ENCODE assay signal across 1 cellular context in the genomic region with DNA sequence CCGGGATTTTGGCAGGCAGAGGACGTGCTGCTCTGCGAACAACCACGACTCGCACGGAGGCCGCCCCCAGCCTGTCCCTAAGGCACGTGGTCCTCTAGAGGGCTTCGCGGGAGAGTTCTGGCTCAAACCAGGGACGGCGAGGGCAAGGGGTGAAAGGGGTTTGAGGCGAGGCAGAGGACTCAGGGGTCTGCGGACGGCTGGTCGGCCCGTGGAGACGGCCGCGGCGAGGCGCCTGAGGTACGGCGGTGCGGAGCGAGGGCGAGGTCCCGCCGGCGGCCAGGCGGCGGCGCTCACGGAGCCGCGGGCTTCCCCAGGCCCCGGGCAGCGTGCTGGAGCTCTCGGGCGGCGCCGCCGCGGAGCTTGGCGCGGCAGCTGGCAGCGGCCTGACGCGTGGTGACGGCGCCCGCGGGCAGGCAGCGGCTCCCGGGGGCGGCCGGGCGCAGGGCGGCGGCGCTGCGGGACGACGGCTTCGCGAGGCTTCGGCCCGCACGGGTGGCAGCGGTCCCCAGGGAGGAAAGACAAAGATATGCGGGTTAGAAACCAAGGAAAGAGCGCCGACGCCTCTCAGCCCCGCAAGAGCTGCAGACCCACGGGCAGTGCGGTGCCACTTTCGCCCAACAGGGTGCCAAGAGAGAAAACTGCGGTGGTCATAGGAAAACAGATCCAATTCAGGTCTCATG.
TF ChIP-seq lines count a peak whose summit lies in the region.

No MANE protein-coding gene starts in this region.

TF ChIP-seq in HEK293, 187 proteins besides CTCF, POLR2A, EP300 and RAD21 (continued from another document):
- no peak for TF ChIP-seq ZSCAN30 (tag by site-specific recombination; IDR thresholded peaks at IDR 0.05)
- no peak for TF ChIP-seq ZNF175 (tag by site-specific recombination; IDR thresholded peaks at IDR 0.05)
- TF ChIP-seq, protein P1, sequence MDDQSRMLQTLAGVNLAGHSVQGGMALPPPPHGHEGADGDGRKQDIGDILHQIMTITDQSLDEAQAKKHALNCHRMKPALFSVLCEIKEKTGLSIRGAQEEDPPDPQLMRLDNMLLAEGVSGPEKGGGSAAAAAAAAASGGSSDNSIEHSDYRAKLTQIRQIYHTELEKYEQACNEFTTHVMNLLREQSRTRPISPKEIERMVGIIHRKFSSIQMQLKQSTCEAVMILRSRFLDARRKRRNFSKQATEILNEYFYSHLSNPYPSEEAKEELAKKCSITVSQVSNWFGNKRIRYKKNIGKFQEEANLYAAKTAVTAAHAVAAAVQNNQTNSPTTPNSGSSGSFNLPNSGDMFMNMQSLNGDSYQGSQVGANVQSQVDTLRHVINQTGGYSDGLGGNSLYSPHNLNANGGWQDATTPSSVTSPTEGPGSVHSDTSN (CRISPR knock-in tag; IDR thresholded peaks at IDR 0.05): peak; percentile 79
- TF ChIP-seq, protein P2, sequence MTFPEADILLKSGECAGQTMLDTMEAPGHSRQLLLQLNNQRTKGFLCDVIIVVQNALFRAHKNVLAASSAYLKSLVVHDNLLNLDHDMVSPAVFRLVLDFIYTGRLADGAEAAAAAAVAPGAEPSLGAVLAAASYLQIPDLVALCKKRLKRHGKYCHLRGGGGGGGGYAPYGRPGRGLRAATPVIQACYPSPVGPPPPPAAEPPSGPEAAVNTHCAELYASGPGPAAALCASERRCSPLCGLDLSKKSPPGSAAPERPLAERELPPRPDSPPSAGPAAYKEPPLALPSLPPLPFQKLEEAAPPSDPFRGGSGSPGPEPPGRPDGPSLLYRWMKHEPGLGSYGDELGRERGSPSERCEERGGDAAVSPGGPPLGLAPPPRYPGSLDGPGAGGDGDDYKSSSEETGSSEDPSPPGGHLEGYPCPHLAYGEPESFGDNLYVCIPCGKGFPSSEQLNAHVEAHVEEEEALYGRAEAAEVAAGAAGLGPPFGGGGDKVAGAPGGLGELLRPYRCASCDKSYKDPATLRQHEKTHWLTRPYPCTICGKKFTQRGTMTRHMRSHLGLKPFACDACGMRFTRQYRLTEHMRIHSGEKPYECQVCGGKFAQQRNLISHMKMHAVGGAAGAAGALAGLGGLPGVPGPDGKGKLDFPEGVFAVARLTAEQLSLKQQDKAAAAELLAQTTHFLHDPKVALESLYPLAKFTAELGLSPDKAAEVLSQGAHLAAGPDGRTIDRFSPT (tag by site-specific recombination; IDR thresholded peaks at IDR 0.05): peak; percentile 69; the same call in 1 of the 2 replicates
- no peak for TF ChIP-seq ZSCAN16 (tag by site-specific recombination; IDR thresholded peaks at IDR 0.05)
- TF ChIP-seq ZBTB1 (tag by site-specific recombination; IDR thresholded peaks at IDR 0.05): no peak
- TF ChIP-seq, protein P3, sequence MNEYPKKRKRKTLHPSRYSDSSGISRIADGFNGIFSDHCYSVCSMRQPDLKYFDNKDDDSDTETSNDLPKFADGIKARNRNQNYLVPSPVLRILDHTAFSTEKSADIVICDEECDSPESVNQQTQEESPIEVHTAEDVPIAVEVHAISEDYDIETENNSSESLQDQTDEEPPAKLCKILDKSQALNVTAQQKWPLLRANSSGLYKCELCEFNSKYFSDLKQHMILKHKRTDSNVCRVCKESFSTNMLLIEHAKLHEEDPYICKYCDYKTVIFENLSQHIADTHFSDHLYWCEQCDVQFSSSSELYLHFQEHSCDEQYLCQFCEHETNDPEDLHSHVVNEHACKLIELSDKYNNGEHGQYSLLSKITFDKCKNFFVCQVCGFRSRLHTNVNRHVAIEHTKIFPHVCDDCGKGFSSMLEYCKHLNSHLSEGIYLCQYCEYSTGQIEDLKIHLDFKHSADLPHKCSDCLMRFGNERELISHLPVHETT (tag by site-specific recombination; IDR thresholded peaks at IDR 0.05): no peak
- no peak for TF ChIP-seq ZNF510 (tag by site-specific recombination; IDR thresholded peaks at IDR 0.05; ENCODE audit: insufficient replicate concordance)
- no peak for TF ChIP-seq ZNF302 (tag by site-specific recombination; IDR thresholded peaks at IDR 0.05; ENCODE audit: low read depth)
- TF ChIP-seq, protein P4, sequence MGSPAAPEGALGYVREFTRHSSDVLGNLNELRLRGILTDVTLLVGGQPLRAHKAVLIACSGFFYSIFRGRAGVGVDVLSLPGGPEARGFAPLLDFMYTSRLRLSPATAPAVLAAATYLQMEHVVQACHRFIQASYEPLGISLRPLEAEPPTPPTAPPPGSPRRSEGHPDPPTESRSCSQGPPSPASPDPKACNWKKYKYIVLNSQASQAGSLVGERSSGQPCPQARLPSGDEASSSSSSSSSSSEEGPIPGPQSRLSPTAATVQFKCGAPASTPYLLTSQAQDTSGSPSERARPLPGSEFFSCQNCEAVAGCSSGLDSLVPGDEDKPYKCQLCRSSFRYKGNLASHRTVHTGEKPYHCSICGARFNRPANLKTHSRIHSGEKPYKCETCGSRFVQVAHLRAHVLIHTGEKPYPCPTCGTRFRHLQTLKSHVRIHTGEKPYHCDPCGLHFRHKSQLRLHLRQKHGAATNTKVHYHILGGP (tag by site-specific recombination; IDR thresholded peaks at IDR 0.05): no peak
- TF ChIP-seq ZNF335 (tag by site-specific recombination; conservative IDR thresholded peaks at IDR 0.05): peak; percentile 17; the same call in 1 of the 2 replicates
- 0 out of 2 replicates have a peak, but pooled peaks have one; percentile 17 for TF ChIP-seq ZNF660 (tag by site-specific recombination; IDR thresholded peaks at IDR 0.05)
- TF ChIP-seq ZNF610 (tag by site-specific recombination; IDR thresholded peaks at IDR 0.05; ENCODE audit: borderline replicate concordance): no peak
- TF ChIP-seq ZNF37A (tag by site-specific recombination; IDR thresholded peaks at IDR 0.05): no peak
- no peak for TF ChIP-seq BCL11B (tag by site-specific recombination; IDR thresholded peaks at IDR 0.05; ENCODE audit: low read depth)
- peak; percentile 75 for TF ChIP-seq ZBTB8A (tag by site-specific recombination; IDR thresholded peaks at IDR 0.05)
- no peak for TF ChIP-seq ZNF292 (tag by site-specific recombination; IDR thresholded peaks at IDR 0.05; ENCODE audit: borderline replicate concordance, low read depth)
- no peak for TF ChIP-seq KLF7 (tag by site-specific recombination; IDR thresholded peaks at IDR 0.05; ENCODE audit: borderline replicate concordance)
- TF ChIP-seq, protein P5, sequence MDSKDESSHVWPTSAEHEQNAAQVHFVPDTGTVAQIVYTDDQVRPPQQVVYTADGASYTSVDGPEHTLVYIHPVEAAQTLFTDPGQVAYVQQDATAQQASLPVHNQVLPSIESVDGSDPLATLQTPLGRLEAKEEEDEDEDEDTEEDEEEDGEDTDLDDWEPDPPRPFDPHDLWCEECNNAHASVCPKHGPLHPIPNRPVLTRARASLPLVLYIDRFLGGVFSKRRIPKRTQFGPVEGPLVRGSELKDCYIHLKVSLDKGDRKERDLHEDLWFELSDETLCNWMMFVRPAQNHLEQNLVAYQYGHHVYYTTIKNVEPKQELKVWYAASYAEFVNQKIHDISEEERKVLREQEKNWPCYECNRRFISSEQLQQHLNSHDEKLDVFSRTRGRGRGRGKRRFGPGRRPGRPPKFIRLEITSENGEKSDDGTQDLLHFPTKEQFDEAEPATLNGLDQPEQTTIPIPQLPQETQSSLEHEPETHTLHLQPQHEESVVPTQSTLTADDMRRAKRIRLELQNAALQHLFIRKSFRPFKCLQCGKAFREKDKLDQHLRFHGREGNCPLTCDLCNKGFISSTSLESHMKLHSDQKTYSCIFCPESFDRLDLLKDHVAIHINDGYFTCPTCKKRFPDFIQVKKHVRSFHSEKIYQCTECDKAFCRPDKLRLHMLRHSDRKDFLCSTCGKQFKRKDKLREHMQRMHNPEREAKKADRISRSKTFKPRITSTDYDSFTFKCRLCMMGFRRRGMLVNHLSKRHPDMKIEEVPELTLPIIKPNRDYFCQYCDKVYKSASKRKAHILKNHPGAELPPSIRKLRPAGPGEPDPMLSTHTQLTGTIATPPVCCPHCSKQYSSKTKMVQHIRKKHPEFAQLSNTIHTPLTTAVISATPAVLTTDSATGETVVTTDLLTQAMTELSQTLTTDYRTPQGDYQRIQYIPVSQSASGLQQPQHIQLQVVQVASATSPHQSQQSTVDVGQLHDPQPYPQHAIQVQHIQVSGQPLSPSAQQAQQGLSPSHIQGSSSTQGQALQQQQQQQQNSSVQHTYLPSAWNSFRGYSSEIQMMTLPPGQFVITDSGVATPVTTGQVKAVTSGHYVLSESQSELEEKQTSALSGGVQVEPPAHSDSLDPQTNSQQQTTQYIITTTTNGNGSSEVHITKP (tag by site-specific recombination; IDR thresholded peaks at IDR 0.05): no peak
- peak; percentile 41; the same call in 1 of the 2 replicates for TF ChIP-seq MEIS1 (CRISPR knock-in tag; IDR thresholded peaks at IDR 0.05; ENCODE audit: borderline replicate concordance)
- TF ChIP-seq, protein P6, sequence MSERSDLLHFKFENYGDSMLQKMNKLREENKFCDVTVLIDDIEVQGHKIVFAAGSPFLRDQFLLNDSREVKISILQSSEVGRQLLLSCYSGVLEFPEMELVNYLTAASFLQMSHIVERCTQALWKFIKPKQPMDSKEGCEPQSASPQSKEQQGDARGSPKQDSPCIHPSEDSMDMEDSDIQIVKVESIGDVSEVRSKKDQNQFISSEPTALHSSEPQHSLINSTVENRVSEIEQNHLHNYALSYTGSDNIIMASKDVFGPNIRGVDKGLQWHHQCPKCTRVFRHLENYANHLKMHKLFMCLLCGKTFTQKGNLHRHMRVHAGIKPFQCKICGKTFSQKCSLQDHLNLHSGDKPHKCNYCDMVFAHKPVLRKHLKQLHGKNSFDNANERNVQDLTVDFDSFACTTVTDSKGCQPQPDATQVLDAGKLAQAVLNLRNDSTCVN (tag by site-specific recombination; optimal IDR thresholded peaks at IDR 0.05): peak; percentile 42
- TF ChIP-seq, protein P7, sequence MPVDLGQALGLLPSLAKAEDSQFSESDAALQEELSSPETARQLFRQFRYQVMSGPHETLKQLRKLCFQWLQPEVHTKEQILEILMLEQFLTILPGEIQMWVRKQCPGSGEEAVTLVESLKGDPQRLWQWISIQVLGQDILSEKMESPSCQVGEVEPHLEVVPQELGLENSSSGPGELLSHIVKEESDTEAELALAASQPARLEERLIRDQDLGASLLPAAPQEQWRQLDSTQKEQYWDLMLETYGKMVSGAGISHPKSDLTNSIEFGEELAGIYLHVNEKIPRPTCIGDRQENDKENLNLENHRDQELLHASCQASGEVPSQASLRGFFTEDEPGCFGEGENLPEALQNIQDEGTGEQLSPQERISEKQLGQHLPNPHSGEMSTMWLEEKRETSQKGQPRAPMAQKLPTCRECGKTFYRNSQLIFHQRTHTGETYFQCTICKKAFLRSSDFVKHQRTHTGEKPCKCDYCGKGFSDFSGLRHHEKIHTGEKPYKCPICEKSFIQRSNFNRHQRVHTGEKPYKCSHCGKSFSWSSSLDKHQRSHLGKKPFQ (tag by site-specific recombination; IDR thresholded peaks at IDR 0.05): no peak
- no peak for TF ChIP-seq ZNF76 (tag by site-specific recombination; IDR thresholded peaks at IDR 0.05; ENCODE audit: borderline replicate concordance, low read depth)
- TF ChIP-seq, protein P8, sequence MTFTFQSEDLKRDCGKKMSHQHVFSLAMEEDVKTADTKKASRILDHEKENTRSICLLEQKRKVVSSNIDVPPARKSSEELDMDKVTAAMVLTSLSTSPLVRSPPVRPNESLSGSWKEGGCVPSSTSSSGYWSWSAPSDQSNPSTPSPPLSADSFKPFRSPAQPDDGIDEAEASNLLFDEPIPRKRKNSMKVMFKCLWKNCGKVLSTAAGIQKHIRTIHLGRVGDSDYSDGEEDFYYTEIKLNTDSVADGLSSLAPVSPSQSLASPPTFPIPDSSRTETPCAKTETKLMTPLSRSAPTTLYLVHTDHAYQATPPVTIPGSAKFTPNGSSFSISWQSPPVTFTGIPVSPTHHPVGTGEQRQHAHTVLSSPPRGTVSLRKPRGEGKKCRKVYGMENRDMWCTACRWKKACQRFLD (tag by site-specific recombination; IDR thresholded peaks at IDR 0.05): no peak
- TF ChIP-seq ZNF274 (IDR thresholded peaks at IDR 0.05; ENCODE audit: low read length): no peak
- TF ChIP-seq ZNF274 (tag by site-specific recombination; IDR thresholded peaks at IDR 0.05; ENCODE audit: borderline replicate concordance): no peak
- TF ChIP-seq ZNF785 (tag by site-specific recombination; IDR thresholded peaks at IDR 0.05): 0 out of 2 replicates have a peak, but pooled peaks have one; percentile 16
- no peak for TF ChIP-seq TRIM28 (IDR thresholded peaks at IDR 0.05; ENCODE audit: borderline replicate concordance, low read length)
